ENCODE assay signal across 1 cellular context in genomic region chr18:50986360-50987087, GRCh38.
TF ChIP-seq lines count a peak whose summit lies in the region.

No MANE protein-coding gene starts in this region.

TF ChIP-seq in GM23338, 12 proteins besides CTCF, POLR2A, EP300 and RAD21 (continued from another document):
- TF ChIP-seq, protein P1, sequence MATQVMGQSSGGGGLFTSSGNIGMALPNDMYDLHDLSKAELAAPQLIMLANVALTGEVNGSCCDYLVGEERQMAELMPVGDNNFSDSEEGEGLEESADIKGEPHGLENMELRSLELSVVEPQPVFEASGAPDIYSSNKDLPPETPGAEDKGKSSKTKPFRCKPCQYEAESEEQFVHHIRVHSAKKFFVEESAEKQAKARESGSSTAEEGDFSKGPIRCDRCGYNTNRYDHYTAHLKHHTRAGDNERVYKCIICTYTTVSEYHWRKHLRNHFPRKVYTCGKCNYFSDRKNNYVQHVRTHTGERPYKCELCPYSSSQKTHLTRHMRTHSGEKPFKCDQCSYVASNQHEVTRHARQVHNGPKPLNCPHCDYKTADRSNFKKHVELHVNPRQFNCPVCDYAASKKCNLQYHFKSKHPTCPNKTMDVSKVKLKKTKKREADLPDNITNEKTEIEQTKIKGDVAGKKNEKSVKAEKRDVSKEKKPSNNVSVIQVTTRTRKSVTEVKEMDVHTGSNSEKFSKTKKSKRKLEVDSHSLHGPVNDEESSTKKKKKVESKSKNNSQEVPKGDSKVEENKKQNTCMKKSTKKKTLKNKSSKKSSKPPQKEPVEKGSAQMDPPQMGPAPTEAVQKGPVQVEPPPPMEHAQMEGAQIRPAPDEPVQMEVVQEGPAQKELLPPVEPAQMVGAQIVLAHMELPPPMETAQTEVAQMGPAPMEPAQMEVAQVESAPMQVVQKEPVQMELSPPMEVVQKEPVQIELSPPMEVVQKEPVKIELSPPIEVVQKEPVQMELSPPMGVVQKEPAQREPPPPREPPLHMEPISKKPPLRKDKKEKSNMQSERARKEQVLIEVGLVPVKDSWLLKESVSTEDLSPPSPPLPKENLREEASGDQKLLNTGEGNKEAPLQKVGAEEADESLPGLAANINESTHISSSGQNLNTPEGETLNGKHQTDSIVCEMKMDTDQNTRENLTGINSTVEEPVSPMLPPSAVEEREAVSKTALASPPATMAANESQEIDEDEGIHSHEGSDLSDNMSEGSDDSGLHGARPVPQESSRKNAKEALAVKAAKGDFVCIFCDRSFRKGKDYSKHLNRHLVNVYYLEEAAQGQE (IDR thresholded peaks at IDR 0.05; ENCODE audit: unreplicated experiment) = no peak
- TF ChIP-seq POLR2AphosphoS5 (IDR thresholded peaks at IDR 0.05; ENCODE audit: low read depth) (no peak), JUNB (IDR thresholded peaks at IDR 0.05; ENCODE audit: unreplicated experiment) (no peak), STAT1 (IDR thresholded peaks at IDR 0.05; ENCODE audit: unreplicated experiment) (no peak), NANOG (IDR thresholded peaks at IDR 0.05; ENCODE audit: borderline replicate concordance) (no peak), ZNF462 (CRISPR knock-in tag; IDR thresholded peaks at IDR 0.05) (no peak), ETS1 (IDR thresholded peaks at IDR 0.05) (no peak), ZNF114 (CRISPR knock-in tag; IDR thresholded peaks at IDR 0.05) (no peak), EZH2 (IDR thresholded peaks at IDR 0.05; ENCODE audit: low read depth, unreplicated experiment) (no peak), CREB1 (CRISPR knock-in tag; IDR thresholded peaks at IDR 0.05; ENCODE audit: low read depth) (no peak), ZNF331 (CRISPR knock-in tag; IDR thresholded peaks at IDR 0.05; ENCODE audit: low read depth) (no peak)
